Comparison of ENCODE assay signal across 14 cellular contexts in genomic region chr2:233108611-233109490, GRCh38. TPM values are rescaled to one million over a fixed set of nuclear protein-coding genes. Genes with fewer than 3 reads are reported as not detected.
A peak's percentile ranks its signal among the peaks of the same experiment; 100 is the strongest.
DNase-seq lines count a peak whose midpoint lies in the region; ATAC-seq and TF ChIP-seq lines count a peak whose summit lies in the region.
"Had no signal": no experiment of that assay in that cellular context is flagged by ENCODE, and none has a peak within 500 bp of the region (broad histone marks: within the 10 kb centered on the region; RNA-seq: fewer than 3 reads in every experiment).

No MANE protein-coding gene starts in this region.

- DNase-seq in SK-N-SH (no peak), NCI-H1694 treated with DMSO at 0.1 percent for 48 hours (lab: John Stamatoyannopoulos, UW) (no peak), G401 (ENCODE audit: low spot score) (no peak), CD1c-positive myeloid dendritic cell (ENCODE audit: extremely low spot score) (no peak)
- DNase-seq in activated CD4-positive, alpha-beta memory T cell treated with anti-CD3 and anti-CD28 coated beads for 36 hours = no peak
- DNase-seq in natural killer cell treated with Interleukin-12 subunit alpha and Interleukin-12 subunit beta and Interleukin-15 and Interleukin-18, amount 100 ng/mL, for 72 hours (ENCODE audit: low spot score) = no peak
- DNase-seq: MV-4-11, NCI-H510A treated with DMSO at 0.1 percent for 48 hours, SIG-M5, sigmoid colon had no signal

- H3K27me3 ChIP-seq in SK-N-SH (ENCODE audit: insufficient read depth) = no peaks in the 10 kb centered on the region; the same call in 1 of the 2 replicates
- H3K27me3 ChIP-seq: sigmoid colon had no signal

- intact Hi-C loops in activated CD4-positive, alpha-beta memory T cell treated with anti-CD3 and anti-CD28 coated beads for 36 hours (cut with micrococcal nuclease) = no loop called here

- CTCF ChIA-PET in SK-N-SH (lab: Yijun Ruan, JAX) = interaction anchor here (1.4 to 1.9 kb wide), 2 partner anchors 12 to 14 kb away, joined by 3 to 4 read pairs; no protein-coding TSS in a partner anchor
- CTCF ChIA-PET in activated CD4-positive, alpha-beta memory T cell treated with anti-CD3 and anti-CD28 coated beads for 36 hours (lab: Charles Lee) = interaction anchor here (1.2 to 3.2 kb wide), 2 partner anchors 48 to 55 kb away, joined by 4 to 12 read pairs; no protein-coding TSS in a partner anchor

- no peaks in the 10 kb centered on the region for H3K79me2 ChIP-seq in SK-N-SH (ENCODE audit: insufficient read depth)

- no peaks in the 10 kb centered on the region for H3K27me3 Mint-ChIP-seq in activated CD4-positive, alpha-beta memory T cell treated with anti-CD3 and anti-CD28 coated beads for 36 hours
- no peaks in the 10 kb centered on the region for H3K27me3 Mint-ChIP-seq in natural killer cell treated with Interleukin-12 subunit alpha and Interleukin-12 subunit beta and Interleukin-15 and Interleukin-18, amount 100 ng/mL, for 72 hours

- ATAC-seq in SK-N-SH treated with all-trans-retinoic acid at 6 μM for 48 hours (peak; percentile 34; the same call in 2 of the 3 replicates), GM21786 (IDR thresholded peaks at IDR 0.05; ENCODE audit: unreplicated experiment) (peak; percentile 50)
- peak; percentile 59 to 74 for ATAC-seq in natural killer cell treated with Interleukin-12 subunit alpha and Interleukin-12 subunit beta and Interleukin-15 and Interleukin-18, amount 100 ng/mL, for 72 hours

- H4K20me1 ChIP-seq in SK-N-SH (ENCODE audit: insufficient read depth) = no peaks in the 10 kb centered on the region

- H3K4me1 ChIP-seq in SK-N-SH (ENCODE audit: control insufficient read depth in 1 of 2, insufficient read depth in 2 of 2, low read depth in 1 of 2, low read length in 1 of 2) = no peaks in the 10 kb centered on the region
- H3K4me1 ChIP-seq: sigmoid colon had no signal

- no peaks in the 10 kb centered on the region for H3K9me3 ChIP-seq in SK-N-SH
- H3K9me3 ChIP-seq: sigmoid colon, thoracic aorta had no signal

- H3K4me3 Mint-ChIP-seq in activated CD4-positive, alpha-beta memory T cell treated with anti-CD3 and anti-CD28 coated beads for 36 hours = no peak overlapping the region
- peak overlapping the region; percentile 43 for H3K4me3 Mint-ChIP-seq in natural killer cell treated with Interleukin-12 subunit alpha and Interleukin-12 subunit beta and Interleukin-15 and Interleukin-18, amount 100 ng/mL, for 72 hours

- H3K9me3 Mint-ChIP-seq in activated CD4-positive, alpha-beta memory T cell treated with anti-CD3 and anti-CD28 coated beads for 36 hours = peaks cover 4% of the 10 kb centered on the region
- H3K9me3 Mint-ChIP-seq in natural killer cell treated with Interleukin-12 subunit alpha and Interleukin-12 subunit beta and Interleukin-15 and Interleukin-18, amount 100 ng/mL, for 72 hours = no peaks in the 10 kb centered on the region

- no peaks in the 10 kb centered on the region for H3K36me3 ChIP-seq in SK-N-SH (replicated peaks in 1 of 2; ENCODE audit: control insufficient read depth in 1 of 2, insufficient read depth in 2 of 2, low read length in 1 of 2)
- H3K36me3 ChIP-seq: sigmoid colon, thoracic aorta had no signal

- H3K27ac Mint-ChIP-seq in activated CD4-positive, alpha-beta memory T cell treated with anti-CD3 and anti-CD28 coated beads for 36 hours = peak overlapping the region; percentile 10
- peak overlapping the region; percentile 79 to 88 for H3K27ac Mint-ChIP-seq in natural killer cell treated with Interleukin-12 subunit alpha and Interleukin-12 subunit beta and Interleukin-15 and Interleukin-18, amount 100 ng/mL, for 72 hours

- peaks cover 6% of the 10 kb centered on the region for H3K36me3 Mint-ChIP-seq in activated CD4-positive, alpha-beta memory T cell treated with anti-CD3 and anti-CD28 coated beads for 36 hours
- no peaks in the 10 kb centered on the region for H3K36me3 Mint-ChIP-seq in natural killer cell treated with Interleukin-12 subunit alpha and Interleukin-12 subunit beta and Interleukin-15 and Interleukin-18, amount 100 ng/mL, for 72 hours

- no peak overlapping the region for H3K27ac ChIP-seq in SK-N-SH (ENCODE audit: low read depth in 2 of 2, low read length in 1 of 2)
- H3K27ac ChIP-seq: 22Rv1, sigmoid colon, thoracic aorta had no signal

- H3F3A ChIP-seq in SK-N-SH (replicated peaks; ENCODE audit: insufficient read depth) = no peaks in the 10 kb centered on the region

- TF ChIP-seq EP300 in SK-N-SH (IDR thresholded peaks at IDR 0.05; ENCODE audit: borderline replicate concordance in 1 of 2, low read depth in 1 of 2, low read length in 1 of 2) = no peak

- H3K9ac ChIP-seq in SK-N-SH = no peak overlapping the region

- TF ChIP-seq RAD21 in SK-N-SH (IDR thresholded peaks at IDR 0.05; ENCODE audit: low read length) = no peak

- peaks cover 62% of the 10 kb centered on the region for H3K4me1 Mint-ChIP-seq in activated CD4-positive, alpha-beta memory T cell treated with anti-CD3 and anti-CD28 coated beads for 36 hours (ENCODE audit: low read depth)
- H3K4me1 Mint-ChIP-seq in natural killer cell treated with Interleukin-12 subunit alpha and Interleukin-12 subunit beta and Interleukin-15 and Interleukin-18, amount 100 ng/mL, for 72 hours (ENCODE audit: low read depth in 2 of 2) = peaks cover 69 to 70% of the 10 kb centered on the region in 2 donors

- H3K4me3 ChIP-seq in SK-N-SH (ENCODE audit: low read depth in 2 of 2, low read length in 1 of 2) = no peak overlapping the region
- H3K4me3 ChIP-seq: sigmoid colon, thoracic aorta had no signal

- H3K4me2 ChIP-seq in SK-N-SH = no peak overlapping the region

- POLR2A ChIA-PET in SK-N-SH (lab: Yijun Ruan, JAX) = no interaction called here
- POLR2A ChIA-PET in activated CD4-positive, alpha-beta memory T cell treated with anti-CD3 and anti-CD28 coated beads for 36 hours (lab: Charles Lee) = interaction anchor here (0.6 to 0.7 kb wide), 2 partner anchors 9 to 51 kb away, joined by 3 read pairs; no protein-coding TSS in a partner anchor

- in situ Hi-C loops in G401 (cut with HindIII; ENCODE audit: low sequenced_read_pairs) = no loop called here

- WGBS in SK-N-SH (ENCODE audit: low lambda C conversion rate) = 52% methylated on average over 9 of the region's 10 CpGs

- no peak for TF ChIP-seq CTCF in SK-N-SH (IDR thresholded peaks at IDR 0.05)

- no peaks in the 10 kb centered on the region for H3K9me2 ChIP-seq in SK-N-SH

- no peak overlapping the region for H2AFZ ChIP-seq in SK-N-SH (ENCODE audit: low read depth)

TF ChIP-seq in SK-N-SH treated with all-trans-retinoic acid at 6 μM for 48 hours, 23 proteins besides CTCF, POLR2A, EP300 and RAD21 (continues in another document):
- no peak for TF ChIP-seq ZNF565 (CRISPR knock-in tag; conservative IDR thresholded peaks at IDR 0.05; ENCODE audit: low read depth)
- TF ChIP-seq CSRNP3 (CRISPR knock-in tag; IDR thresholded peaks at IDR 0.05) = no peak
- TF ChIP-seq BACH2 (CRISPR knock-in tag; IDR thresholded peaks at IDR 0.05; ENCODE audit: borderline replicate concordance) = no peak
- no peak for TF ChIP-seq GLIS3 (CRISPR knock-in tag; IDR thresholded peaks at IDR 0.05)
- TF ChIP-seq ZC3H10 (CRISPR knock-in tag; IDR thresholded peaks at IDR 0.05) = no peak
- TF ChIP-seq OSR1 (CRISPR knock-in tag; IDR thresholded peaks at IDR 0.05) = no peak
- TF ChIP-seq ZNF8 (CRISPR knock-in tag; IDR thresholded peaks at IDR 0.05) = no peak
- no peak for TF ChIP-seq TCF4 (CRISPR knock-in tag; IDR thresholded peaks at IDR 0.05; ENCODE audit: borderline replicate concordance)

TF ChIP-seq in SK-N-SH, 30 proteins besides CTCF, POLR2A, EP300 and RAD21 (continues in another document):
- no peak for TF ChIP-seq USF1 (IDR thresholded peaks at IDR 0.05; ENCODE audit: borderline replicate concordance, low read depth)
- no peak for TF ChIP-seq IRF3 (IDR thresholded peaks at IDR 0.05; ENCODE audit: low read depth, low read length)
- TF ChIP-seq RCOR1 (IDR thresholded peaks at IDR 0.05; ENCODE audit: low read length) = no peak
- no peak for TF ChIP-seq GABPA (IDR thresholded peaks at IDR 0.05; ENCODE audit: low read depth)

RNA-seq across cellular contexts. Expression of gene INPP5D, which starts 48.7 kb away (rescaled TPM):
- 0.99 and 1.3 TPM in 2 replicates for polyA plus RNA-seq in SK-N-SH (2012; rRNA removed)
- 0.79 and 1.0 TPM in 2 replicates for polyA plus RNA-seq in SK-N-SH (2012; cell fraction: cytosol; rRNA removed)
- 4.6 and 5.4 TPM in 2 replicates for polyA plus RNA-seq in SK-N-SH (2012; cell fraction: nucleus; rRNA removed)
- 10 to 100 TPM; 52.4 to 54.9 TPM for total RNA-seq in activated CD4-positive, alpha-beta memory T cell treated with anti-CD3 and anti-CD28 coated beads for 36 hours
- total RNA-seq in natural killer cell treated with Interleukin-12 subunit alpha and Interleukin-12 subunit beta and Interleukin-15 and Interleukin-18, amount 100 ng/mL, for 72 hours = 100 to 1,000 TPM; 136 to 155 TPM
- 1.3 and 5.1 TPM in 2 replicates for total RNA-seq in G401 (2014; rRNA removed; shearing (Covaris generic))
